14 cellular contexts compared by ENCODE assay signal in the genomic region with DNA sequence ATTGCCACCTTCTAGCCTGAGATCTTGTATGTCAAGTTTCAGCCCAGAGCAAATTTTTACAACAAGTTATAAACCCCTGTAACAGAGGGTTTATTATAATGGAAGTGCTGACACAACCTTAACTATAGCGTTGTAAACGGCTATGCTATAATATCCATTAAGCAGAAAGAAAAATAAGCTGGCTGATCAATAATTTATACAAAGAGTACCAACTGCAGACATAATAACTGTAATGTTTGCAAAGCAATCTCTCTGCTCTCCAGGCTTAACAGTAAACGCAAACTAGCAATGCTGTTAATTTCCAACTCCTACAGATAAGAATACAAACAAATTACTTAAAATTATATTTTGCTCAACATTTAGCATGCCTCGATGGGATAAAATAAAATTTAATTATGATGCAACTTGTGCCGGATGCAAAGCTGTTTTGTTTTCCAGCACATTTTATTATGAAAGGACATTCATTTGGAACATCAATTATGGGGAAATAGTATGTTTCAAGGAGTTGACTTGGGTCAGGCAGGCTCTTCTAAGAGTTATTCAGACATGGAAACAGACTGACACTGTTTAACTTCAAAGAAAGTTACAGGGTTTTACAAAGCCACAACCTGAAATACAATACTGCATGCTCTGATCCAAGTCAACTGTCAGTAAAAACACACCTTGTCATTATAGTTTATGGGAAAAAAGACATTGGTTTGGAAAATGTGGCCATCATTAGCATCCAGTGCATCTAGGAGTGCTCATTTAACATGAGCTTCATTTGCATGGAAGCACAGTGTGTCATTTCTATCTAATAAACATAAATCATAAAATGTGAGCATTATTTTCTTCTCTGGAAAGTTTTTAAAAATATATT. TPM values are rescaled to one million over a fixed set of nuclear protein-coding genes. Genes with fewer than 3 reads are reported as not detected.
"Had no signal": no experiment of that assay in that cellular context is flagged by ENCODE, and none has a peak within 500 bp of the region (broad histone marks: within the 10 kb centered on the region; RNA-seq: fewer than 3 reads in every experiment).

No MANE protein-coding gene starts in this region.

- H3K27me3 ChIP-seq: ascending aorta, testis had no signal

- H3K27ac ChIP-seq: ascending aorta, esophagus muscularis mucosa, testis had no signal

- H3K4me1 ChIP-seq: ascending aorta, esophagus muscularis mucosa, testis had no signal

- DNase-seq: activated CD4-positive, alpha-beta T cell treated with anti-CD3 and anti-CD28 coated beads for 48 hours; activated CD8-positive, alpha-beta memory T cell treated with anti-CD3 and anti-CD28 coated beads, Interleukin-2, amount 50 U/mL, for 48 hours; activated CD8-positive, alpha-beta T cell treated with anti-CD3 and anti-CD28 coated beads, Interleukin-2, amount 10 ng/mL, durations not matched to agents 7 days and 5 days; activated naive CD4-positive, alpha-beta T cell; left cardiac atrium; mammary epithelial cell; naive thymus-derived CD8-positive, alpha-beta T cell; posterior cingulate gyrus; stimulated activated CD4-positive, alpha-beta T cell treated with anti-CD3 and anti-CD28 coated beads, Interleukin-4, amount 100 ng/mL, for 4 hours; stimulated activated naive CD8-positive, alpha-beta T cell treated with anti-CD3 and anti-CD28 coated beads, Interleukin-15, amount 100 ng/mL, for 72 hours; testis had no signal

- H3K9me3 ChIP-seq: ascending aorta, esophagus muscularis mucosa, testis had no signal

- ATAC-seq: activated CD8-positive, alpha-beta T cell treated with anti-CD3 and anti-CD28 coated beads, Interleukin-2, amount 10 ng/mL, durations not matched to agents 7 days and 5 days; left cardiac atrium; naive thymus-derived CD8-positive, alpha-beta T cell; stimulated activated naive CD8-positive, alpha-beta T cell treated with anti-CD3 and anti-CD28 coated beads, Interleukin-15, amount 100 ng/mL, for 72 hours had no signal

- H3K4me3 ChIP-seq: ascending aorta, esophagus muscularis mucosa, testis had no signal

- H3K36me3 ChIP-seq: ascending aorta, esophagus muscularis mucosa had no signal

RNA-seq across cellular contexts. Expression of a gene that starts 6.6 kb away (rescaled TPM):
- total RNA-seq: activated CD8-positive, alpha-beta T cell treated with anti-CD3 and anti-CD28 coated beads, Interleukin-2, amount 10 ng/mL, durations not matched to agents 7 days and 5 days; activated T-helper 1 cell treated with anti-CD3 and anti-CD28 coated beads, Interleukin-12 subunit alpha, Interleukin-12 subunit beta, Interleukin-2, Interleukin-4 antibody, amounts not matched to agents 30 ng/mL and 10 ng/mL and 1 ng/mL, durations not matched to agents 14 hours and 24 hours and 36 hours; ascending aorta; naive thymus-derived CD8-positive, alpha-beta T cell had no signal
